Comparison of ENCODE assay signal across 24 cellular contexts in genomic region chr4:41797260-41797659, GRCh38. TPM values are rescaled to one million over a fixed set of nuclear protein-coding genes. Genes with fewer than 3 reads are reported as not detected.
DNase-seq lines count a peak whose midpoint lies in the region; ATAC-seq and TF ChIP-seq lines count a peak whose summit lies in the region.
"Had no signal": no experiment of that assay in that cellular context is flagged by ENCODE, and none has a peak within 500 bp of the region (broad histone marks: within the 10 kb centered on the region; RNA-seq: fewer than 3 reads in every experiment).

No MANE protein-coding gene starts in this region.

- WGBS in mesodermal cell (ENCODE audit: insufficient coverage in 2 of 2), 2 experiments = 81 to 92% methylated on average over 2 of the region's 2 CpGs

- no peak overlapping the region for H3K27ac Mint-ChIP-seq in Calu3 (ENCODE audit: unreplicated experiment)
- H3K27ac Mint-ChIP-seq: CD8-positive, alpha-beta T cell; IgD-negative memory B cell had no signal

- BruUV-seq in Calu3 (replicated peaks; lab: Mats Ljungman, UMichigan) = no TSS peak

- H3K27ac ChIP-seq in WERI-Rb-1 (peak overlapping the region; percentile 75), mesodermal cell (ENCODE audit: low read depth, low read length, severe bottlenecking) (peak overlapping the region; percentile 3)
- H3K27ac ChIP-seq: PC-9, SK-N-MC had no signal

- peaks cover 14% of the 10 kb centered on the region for H3K4me1 Mint-ChIP-seq in Calu3 (ENCODE audit: low read depth, unreplicated experiment)
- H3K4me1 Mint-ChIP-seq: IgD-negative memory B cell had no signal

- TF ChIP-seq CTCF in Calu3 (IDR thresholded peaks at IDR 0.05; ENCODE audit: unreplicated experiment) (no peak), WERI-Rb-1 (IDR thresholded peaks at IDR 0.05; ENCODE audit: low read depth, low read length) (no peak)

- DNase-seq in Calu3 = no peak
- DNase-seq in WERI-Rb-1 = no peak
- DNase-seq in sciatic nerve (ENCODE audit: low spot score) = no peak
- DNase-seq in AG08396 (ENCODE audit: low spot score) = no peak
- DNase-seq: ACHN; C1 segment of cervical spinal cord; CD8-positive, alpha-beta T cell; EL; GF-D8; MV-4-11; NCI-H1105 treated with DMSO at 0.1 percent for 48 hours; NCI-H2081; NCI-H446; NCI-H526; PC-9; RPMI8226; SHP77; SW 1271 had no signal

- CTCF ChIA-PET in Calu3 (lab: Charles Lee) = no interaction called here

- H3K27me3 ChIP-seq in WERI-Rb-1 (ENCODE audit: insufficient read depth, low read depth, severe bottlenecking) = no peaks in the 10 kb centered on the region

- H3K4me3 Mint-ChIP-seq in Calu3 (ENCODE audit: low read depth, unreplicated experiment) = peak overlapping the region; percentile 28
- H3K4me3 Mint-ChIP-seq: CD8-positive, alpha-beta T cell; IgD-negative memory B cell had no signal

- H3K4me3 ChIP-seq in WERI-Rb-1 (ENCODE audit: low read depth, low read length) (no peak overlapping the region), mesodermal cell (ENCODE audit: extremely low read depth, insufficient read depth, low read length, poor library complexity, severe bottlenecking) (no peak overlapping the region)
- H3K4me3 ChIP-seq: HAP-1, PC-9, SK-N-MC had no signal

- H3K4me1 ChIP-seq in mesodermal cell (ENCODE audit: control insufficient read depth, insufficient read depth, low read length, poor library complexity, severe bottlenecking) = peaks cover 16% of the 10 kb centered on the region

- ATAC-seq in sciatic nerve = peak; percentile 63
- no peak for ATAC-seq in HG03095 (IDR thresholded peaks at IDR 0.05; ENCODE audit: unreplicated experiment)
- ATAC-seq in GM21381 (IDR thresholded peaks at IDR 0.05; ENCODE audit: unreplicated experiment) = no peak
- ATAC-seq: CD8-positive, alpha-beta T cell had no signal

- peaks cover 22% of the 10 kb centered on the region for H3K27me3 Mint-ChIP-seq in Calu3 (ENCODE audit: unreplicated experiment)

- H3K36me3 ChIP-seq in WERI-Rb-1 (no peaks in the 10 kb centered on the region), mesodermal cell (ENCODE audit: control insufficient read depth, insufficient read depth, low read length) (no peaks in the 10 kb centered on the region)
- H3K36me3 ChIP-seq: HAP-1 had no signal

- H3K9me3 ChIP-seq in WERI-Rb-1 (ENCODE audit: severe bottlenecking) (no peaks in the 10 kb centered on the region), mesodermal cell (ENCODE audit: control insufficient read depth, low read length) (no peaks in the 10 kb centered on the region)
- H3K9me3 ChIP-seq: HAP-1 had no signal

- intact Hi-C loops in Calu3 (cut with micrococcal nuclease; ENCODE audit: unreplicated experiment) = loop anchor here (10.0 kb wide), 1 partner anchor 88 kb away; no protein-coding TSS in a partner anchor
- intact Hi-C loops in sciatic nerve (cut with DNase I) = no loop called here

- H3K9me3 Mint-ChIP-seq in Calu3 (ENCODE audit: low read depth, unreplicated experiment) = peaks cover 4% of the 10 kb centered on the region
- H3K9me3 Mint-ChIP-seq: CD8-positive, alpha-beta T cell had no signal

- H3K36me3 Mint-ChIP-seq in Calu3 (ENCODE audit: insufficient read depth, unreplicated experiment) = no peaks in the 10 kb centered on the region
- H3K36me3 Mint-ChIP-seq: CD8-positive, alpha-beta T cell; IgD-negative memory B cell had no signal

RNA-seq across cellular contexts. Expression of gene PHOX2B, which starts 48.7 kb away (rescaled TPM):
- not detected in 2 replicates for total RNA-seq in Calu3 (2022)
- polyA plus RNA-seq in mesodermal cell (2013, experiment 1 of 2) = 1.1 TPM
- polyA plus RNA-seq in mesodermal cell (2013, experiment 2 of 2) = 0.56 TPM
- total RNA-seq in sciatic nerve = not detected
- total RNA-seq: CD8-positive, alpha-beta T cell; PC-9 had no signal
- polyA plus RNA-seq: IgD-negative memory B cell had no signal
